8 cellular contexts compared by ENCODE assay signal in genomic region chr5:135578685-135579341, GRCh38. TPM values are rescaled to one million over a fixed set of nuclear protein-coding genes. Genes with fewer than 3 reads are reported as not detected.
A peak's percentile ranks its signal among the peaks of the same experiment; 100 is the strongest.
DNase-seq lines count a peak whose midpoint lies in the region; FAIRE-seq and TF ChIP-seq lines count a peak whose summit lies in the region.

TSS of gene CXCL14 (minus strand) at chr5:135578991. CDS start at chr5:135578778, 213 bp downstream.

- no peak for TF ChIP-seq CTCF in AG09319 (IDR thresholded peaks at IDR 0.05; ENCODE audit: low read depth, low read length)
- no peak for TF ChIP-seq CTCF in thyroid gland (IDR thresholded peaks at IDR 0.05)

- peaks cover 0 to 8% of the 10 kb centered on the region in 2 donors for H3K4me1 ChIP-seq in thyroid gland

- TF ChIP-seq POLR2A in thyroid gland (IDR thresholded peaks at IDR 0.05) = no peak

- H3K4me3 ChIP-seq in thyroid gland (replicated peaks in 1 of 3) = no peak within 1 kb of the TSS

- H3K9me3 ChIP-seq in thyroid gland = no peaks in the 10 kb centered on the region

- intact Hi-C loops in thyroid gland (cut with DNase I) = no loop called here

- 5% methylated on average over 29 of the region's 68 CpGs; no CpG with 5 or more reads in 1 of the 2 donors for WGBS in thyroid gland, 2 donors

- no peak for FAIRE-seq in GM19239 (lab: Jason Lieb, UNC)

- DNase-seq in AG09319 (ENCODE audit: extremely low read depth, low read depth) = peak; percentile 23
- DNase-seq in NCI-H146 (lab: John Stamatoyannopoulos, UW) = peak; percentile 79
- DNase-seq in caudate nucleus (lab: John Stamatoyannopoulos, UW) = peak in 41 of 61 donors; percentile 10 to 79 (median 46)
- peak; percentile 4 for DNase-seq in thyroid gland
- DNase-seq in GM19239 (ENCODE audit: insufficient read length, low spot score) = no peak
- no peak for DNase-seq in NAMALWA (ENCODE audit: low spot score)
- no peak for DNase-seq in DMS153 (lab: John Stamatoyannopoulos, UW)

- H3K27ac ChIP-seq in caudate nucleus (ENCODE audit: low read depth, low read length) (peak within 1 kb of the TSS; percentile 26), layer of hippocampus (ENCODE audit: low read depth, low read length) (peak within 1 kb of the TSS; percentile 38), thyroid gland (no peak within 1 kb of the TSS)

- H3K27me3 ChIP-seq in layer of hippocampus (ENCODE audit: control insufficient read depth, insufficient read depth, low read length) (peaks cover 14% of the 10 kb centered on the region), thyroid gland (peaks cover 14% of the 10 kb centered on the region)

- no peaks in the 10 kb centered on the region for H3K36me3 ChIP-seq in thyroid gland

RNA-seq across cellular contexts. Expression of gene CXCL14, which starts in this region (rescaled TPM):
- 10 to 100 TPM; 39.4 to 57.0 (median 48.9) TPM for total RNA-seq in thyroid gland

Comparison
In these comparisons a context has a peak if more than half of its experiments do, and no peak if none do; other contexts are left out.
1. DNase-seq: peak in AG09319 (single experiment), NCI-H146 (single experiment), caudate nucleus (41 of 61) and thyroid gland (2 of 2); none in GM19239 (single experiment), NAMALWA (single experiment) and DMS153 (single experiment).
2. H3K27ac ChIP-seq: peak in caudate nucleus (single experiment) and layer of hippocampus (single experiment); none in thyroid gland (0 of 3).